Comparison of ENCODE assay signal across 7 cellular contexts in the genomic region with DNA sequence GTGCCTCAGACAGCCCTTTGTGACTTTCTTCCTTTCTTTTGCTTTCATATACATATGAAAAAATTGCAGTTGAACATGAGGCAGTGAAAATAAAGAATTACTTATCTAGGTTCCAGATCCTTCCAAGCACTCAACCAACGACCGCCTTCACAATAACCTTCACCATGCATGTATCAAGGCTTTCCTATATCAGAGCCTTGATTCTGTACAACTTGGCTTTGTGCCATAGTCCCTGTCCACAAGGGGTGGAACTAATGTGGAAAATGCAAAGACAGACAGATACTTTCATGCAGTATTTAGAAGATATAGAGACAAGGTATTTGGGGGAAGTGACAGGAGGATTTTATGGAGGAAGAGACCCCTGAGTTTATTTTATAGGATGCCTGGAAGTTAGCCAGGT.
"Had no signal": no experiment of that assay in that cellular context is flagged by ENCODE, and none has a peak within 500 bp of the region (broad histone marks: within the 10 kb centered on the region; RNA-seq: fewer than 3 reads in every experiment).

No MANE protein-coding gene starts in this region.

- DNase-seq: GOT3, H7, HCEC 1CT, IMR-90, Karpas-422, KBM-7 had no signal

- H3K27ac ChIP-seq: KMS-11 had no signal
